In genomic region chr6:37307484-37307883, GRCh38 we compare ENCODE assay signal across 1 cellular context.
TF ChIP-seq lines count a peak whose summit lies in the region.

No MANE protein-coding gene starts in this region.

TF ChIP-seq in IMR-90, 13 proteins besides CTCF, POLR2A, EP300 and RAD21:
- peak; percentile 59 for TF ChIP-seq CEBPB (IDR thresholded peaks at IDR 0.05; ENCODE audit: low read depth, low read length)
TF ChIP-seq in IMR-90: peak in this region for 1; not testable (repeated sequence) for 12.
